8 cellular contexts compared by ENCODE assay signal in the genomic region with DNA sequence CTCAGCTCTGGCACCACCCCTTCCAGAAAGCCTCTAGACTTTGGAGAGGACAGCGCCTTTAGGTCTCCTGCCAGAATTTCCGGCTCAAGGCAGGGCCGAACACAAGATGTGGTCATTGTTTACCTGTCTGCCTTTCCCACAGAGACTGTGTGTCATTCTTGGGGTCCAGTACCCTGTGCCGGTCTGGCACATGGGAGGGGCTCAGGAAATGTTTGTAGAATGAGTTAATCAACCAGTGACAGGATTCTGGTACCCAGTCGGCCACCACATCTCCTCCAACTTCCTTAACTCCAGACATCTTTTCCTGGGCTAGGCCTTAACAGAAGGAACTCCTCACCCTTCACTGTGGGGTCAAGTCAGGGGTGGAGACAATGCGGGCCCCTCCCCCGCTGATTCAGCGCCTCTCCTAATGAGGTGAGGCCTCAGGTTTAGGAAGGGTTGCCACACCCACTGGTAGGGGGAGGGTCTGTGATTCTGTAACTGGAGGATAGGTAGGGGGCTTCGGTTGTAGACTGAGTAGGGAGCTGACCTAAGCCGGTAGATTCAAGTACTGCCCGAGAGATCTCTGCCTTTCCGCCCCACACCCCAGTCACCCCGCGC. TPM values are rescaled to one million over a fixed set of nuclear protein-coding genes. Genes with fewer than 3 reads are reported as not detected.
DNase-seq lines count a peak whose midpoint lies in the region; ATAC-seq and TF ChIP-seq lines count a peak whose summit lies in the region.

No MANE protein-coding gene starts in this region.

- H3K36me3 Mint-ChIP-seq in T-helper 17 cell (ENCODE audit: low read depth), result no peaks in the 10 kb centered on the region

- no peak for TF ChIP-seq CTCF in upper lobe of left lung (IDR thresholded peaks at IDR 0.05)

- H3K27me3 Mint-ChIP-seq in T-helper 17 cell, result peaks cover 12% of the 10 kb centered on the region

- H3K27me3 ChIP-seq in endocrine pancreas (ENCODE audit: control insufficient read depth, insufficient read depth, low read length), result no peaks in the 10 kb centered on the region
- H3K27me3 ChIP-seq in muscle layer of colon (ENCODE audit: control insufficient read depth in 1 of 2, insufficient read depth in 2 of 2, low read length in 2 of 2), result no peaks in the 10 kb centered on the region
- H3K27me3 ChIP-seq in upper lobe of left lung, result no peaks in the 10 kb centered on the region

- H3K36me3 ChIP-seq in endocrine pancreas (ENCODE audit: control insufficient read depth, insufficient read depth, low read length) (no peaks in the 10 kb centered on the region), muscle layer of colon (ENCODE audit: insufficient read depth, low read length) (no peaks in the 10 kb centered on the region), upper lobe of left lung (peaks cover 0 to 18% (median 3%) of the 10 kb centered on the region in 4 donors)

- H3K9ac ChIP-seq in endocrine pancreas (ENCODE audit: control insufficient read depth, insufficient read depth, low read length) (peak overlapping the region; percentile 17), muscle layer of colon (ENCODE audit: low read length) (peak overlapping the region; percentile 51)

- H3K27ac ChIP-seq in muscle layer of colon (ENCODE audit: low read depth, low read length), result peak overlapping the region; percentile 91
- peak overlapping the region; percentile 92 to 98 (median 96) for H3K27ac ChIP-seq in upper lobe of left lung

- peak overlapping the region; percentile 90 for H3K4me3 Mint-ChIP-seq in T-helper 17 cell

- 8 to 15% methylated on average over 5 to 14 of the region's 14 CpGs for WGBS in upper lobe of left lung, 2 donors

- no peak overlapping the region for H3K4me3 ChIP-seq in endocrine pancreas (ENCODE audit: control insufficient read depth, insufficient read depth, low read length)
- H3K4me3 ChIP-seq in muscle layer of colon (ENCODE audit: low read depth in 1 of 2, low read length in 2 of 2), result peak overlapping the region; percentile 91 to 97
- H3K4me3 ChIP-seq in upper lobe of left lung, result peak overlapping the region; percentile 56 to 77 (median 64)

- H3K4me1 ChIP-seq in endocrine pancreas (ENCODE audit: control insufficient read depth, insufficient read depth, low read length) (no peaks in the 10 kb centered on the region), muscle layer of colon (ENCODE audit: insufficient read depth, low read length) (peaks cover 11% of the 10 kb centered on the region), upper lobe of left lung (peaks cover 50 to 74% (median 62%) of the 10 kb centered on the region in 4 donors)

- peak; percentile 55 for DNase-seq in activated CD4-positive, CD25-positive, alpha-beta regulatory T cell treated with anti-CD3 and anti-CD28 coated beads, Interleukin-2, amount 50 U/mL, for 72 hours
- DNase-seq in activated CD4-positive, CD25-positive, alpha-beta regulatory T cell (lab: John Stamatoyannopoulos, UW), result no peak
- DNase-seq in T-helper 17 cell (no peak), upper lobe of left lung (peak in 1 of 2 donors; percentile 87)

- H3K4me1 Mint-ChIP-seq in T-helper 17 cell, result peaks cover 11% of the 10 kb centered on the region

- H3K9me3 ChIP-seq in T-helper 17 cell (ENCODE audit: control insufficient read depth, low read length, poor library complexity, severe bottlenecking) (no peaks in the 10 kb centered on the region), endocrine pancreas (ENCODE audit: control insufficient read depth, low read length) (no peaks in the 10 kb centered on the region), muscle layer of colon (ENCODE audit: low read length) (no peaks in the 10 kb centered on the region), upper lobe of left lung (no peaks in the 10 kb centered on the region)

- peak; percentile 21 for ATAC-seq in HG03095 (IDR thresholded peaks at IDR 0.05; ENCODE audit: unreplicated experiment)
- no peak for ATAC-seq in T-helper 17 cell
- peak; percentile 35 to 79 for ATAC-seq in upper lobe of left lung (ENCODE audit: low FRiP score in 2 of 2)
- no peak for ATAC-seq in HG03469 (IDR thresholded peaks at IDR 0.05; ENCODE audit: unreplicated experiment)

- H3K27ac Mint-ChIP-seq in T-helper 17 cell, result peak overlapping the region; percentile 67

- peak in 1 of 4 donors; percentile 51 for TF ChIP-seq POLR2A in upper lobe of left lung (IDR thresholded peaks at IDR 0.05)

- TF ChIP-seq EP300 in upper lobe of left lung (IDR thresholded peaks at IDR 0.05), result peak; percentile 43 to 98 (median 78)

RNA-seq across cellular contexts. Expression of a gene that starts 29.3 kb away (rescaled TPM):
- under 1 TPM; 0.57 to 0.87 TPM for total RNA-seq in T-helper 17 cell
- 100 to 1,000 TPM in 1 of 6 donors, 10 to 100 TPM in 5; 41.3 to 133 (median 81.6) TPM for total RNA-seq in upper lobe of left lung

Comparison
In these comparisons a context has a peak if more than half of its experiments do, and no peak if none do; other contexts are left out.
1. ATAC-seq: peak in HG03095 (single experiment) and upper lobe of left lung (2 of 2); none in T-helper 17 cell (single experiment) and HG03469 (single experiment).
2. RNA of a gene that starts 29.3 kb away (total RNA-seq): 41.3 to 133 TPM in upper lobe of left lung; 0.57 to 0.87 TPM in T-helper 17 cell; every median in the first group is over 10 times any median in the second.